1 cellular context compared by ENCODE assay signal in the genomic region with DNA sequence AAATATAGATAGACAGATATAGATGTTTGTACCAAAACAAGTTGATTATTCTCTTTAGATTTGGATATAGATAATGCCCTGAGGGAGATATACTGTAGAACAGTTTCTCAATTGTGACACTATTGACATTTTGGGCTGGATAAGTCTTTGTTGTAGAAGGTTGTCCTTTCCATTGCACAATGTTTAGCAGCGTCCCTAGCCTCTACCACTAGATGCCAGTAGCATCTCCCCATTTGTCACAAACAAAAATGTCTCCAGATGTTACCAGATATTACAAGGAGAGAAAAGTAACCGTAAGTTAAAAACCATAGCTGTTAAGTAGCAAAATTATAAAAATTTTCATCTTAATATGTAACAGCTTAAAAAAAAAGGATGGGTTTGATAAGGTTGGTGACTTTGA.
TF ChIP-seq lines count a peak whose summit lies in the region.

No MANE protein-coding gene starts in this region.

TF ChIP-seq in A549, 52 proteins besides CTCF, POLR2A, EP300 and RAD21 (continued from another document):
- TF ChIP-seq, protein P1, sequence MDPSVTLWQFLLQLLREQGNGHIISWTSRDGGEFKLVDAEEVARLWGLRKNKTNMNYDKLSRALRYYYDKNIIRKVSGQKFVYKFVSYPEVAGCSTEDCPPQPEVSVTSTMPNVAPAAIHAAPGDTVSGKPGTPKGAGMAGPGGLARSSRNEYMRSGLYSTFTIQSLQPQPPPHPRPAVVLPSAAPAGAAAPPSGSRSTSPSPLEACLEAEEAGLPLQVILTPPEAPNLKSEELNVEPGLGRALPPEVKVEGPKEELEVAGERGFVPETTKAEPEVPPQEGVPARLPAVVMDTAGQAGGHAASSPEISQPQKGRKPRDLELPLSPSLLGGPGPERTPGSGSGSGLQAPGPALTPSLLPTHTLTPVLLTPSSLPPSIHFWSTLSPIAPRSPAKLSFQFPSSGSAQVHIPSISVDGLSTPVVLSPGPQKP (IDR thresholded peaks at IDR 0.05; ENCODE audit: low read depth, low read length), result no peak
